1 cellular context compared by ENCODE assay signal in the genomic region with DNA sequence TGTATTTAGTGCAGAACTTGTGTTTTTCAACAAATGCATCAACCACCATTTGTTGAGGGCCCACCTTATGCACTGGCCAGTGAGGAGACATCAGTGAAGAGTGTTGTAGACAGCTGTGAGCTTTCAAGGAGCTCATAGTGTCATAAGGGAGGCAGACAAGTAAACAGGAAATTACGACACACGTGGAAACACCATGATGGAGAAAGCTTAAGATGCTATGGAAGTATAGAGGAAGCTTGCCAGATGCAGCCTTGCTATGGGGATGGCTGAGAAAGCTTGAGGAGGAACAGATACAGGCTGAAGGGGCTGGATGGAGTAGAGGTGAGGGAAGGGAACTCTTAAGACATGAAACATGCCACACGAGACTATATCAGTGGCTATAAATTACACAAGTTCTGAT.
TF ChIP-seq lines count a peak whose summit lies in the region.

No MANE protein-coding gene starts in this region.

TF ChIP-seq in IMR-90, 13 proteins besides CTCF, POLR2A, EP300 and RAD21 (continued from another document):
- TF ChIP-seq SMC3 (IDR thresholded peaks at IDR 0.05; ENCODE audit: low read depth, low read length) (no peak), FOS (IDR thresholded peaks at IDR 0.05; ENCODE audit: low read depth, low read length) (no peak)
